1 cellular context compared by ENCODE assay signal in genomic region chr17:31538080-31538762, GRCh38.
TF ChIP-seq lines count a peak whose summit lies in the region.

No MANE protein-coding gene starts in this region.

TF ChIP-seq in GM23338, 12 proteins besides CTCF, POLR2A, EP300 and RAD21 (continued from another document):
- TF ChIP-seq REST (IDR thresholded peaks at IDR 0.05; ENCODE audit: unreplicated experiment) (no peak), CREB1 (CRISPR knock-in tag; IDR thresholded peaks at IDR 0.05; ENCODE audit: low read depth) (no peak), EZH2 (IDR thresholded peaks at IDR 0.05; ENCODE audit: low read depth, unreplicated experiment) (no peak), ETS1 (IDR thresholded peaks at IDR 0.05) (no peak), NANOG (IDR thresholded peaks at IDR 0.05; ENCODE audit: borderline replicate concordance) (no peak), ZNF462 (CRISPR knock-in tag; IDR thresholded peaks at IDR 0.05) (no peak), EZH2phosphoT487 (IDR thresholded peaks at IDR 0.05; ENCODE audit: unreplicated experiment) (no peak), JUNB (IDR thresholded peaks at IDR 0.05; ENCODE audit: unreplicated experiment) (no peak)
